20 cellular contexts compared by ENCODE assay signal in the genomic region with DNA sequence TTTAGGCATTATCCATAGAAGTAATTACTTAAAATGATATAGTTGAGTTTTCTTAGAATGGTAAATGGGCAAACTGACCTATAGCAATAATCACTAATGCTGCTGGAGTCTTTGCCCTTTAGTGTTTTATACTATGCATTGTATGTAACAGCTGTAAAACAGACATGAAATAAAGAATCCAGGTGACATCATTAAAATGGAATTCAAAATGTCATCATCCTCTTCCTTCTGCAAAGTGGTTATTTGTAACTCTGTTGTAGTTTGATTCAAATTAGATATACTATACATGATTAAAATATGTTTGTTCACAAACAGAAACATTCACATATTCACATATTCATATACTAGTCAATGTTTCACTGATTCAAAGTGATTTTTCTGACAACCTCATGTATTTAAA.
DNase-seq lines count a peak whose midpoint lies in the region; ATAC-seq and TF ChIP-seq lines count a peak whose summit lies in the region.
"Had no signal": no experiment of that assay in that cellular context is flagged by ENCODE, and none has a peak within 500 bp of the region (broad histone marks: within the 10 kb centered on the region; RNA-seq: fewer than 3 reads in every experiment).

No MANE protein-coding gene starts in this region.

- H3K4me3 Mint-ChIP-seq in HFFc6 = no peak overlapping the region
- H3K4me3 Mint-ChIP-seq: activated CD8-positive, alpha-beta T cell treated with anti-CD3 and anti-CD28 coated beads for 36 hours; nephron had no signal

- in situ Hi-C loops in ACHN (cut with HindIII; ENCODE audit: low pct_ligation_motif_present, low pct_unique_long_range_greater_than_20kb, low sequenced_read_pairs) (no loop called here), astrocyte of the spinal cord (cut with HindIII; ENCODE audit: low sequenced_read_pairs) (no loop called here)

- H3K27me3 Mint-ChIP-seq in HFFc6 (ENCODE audit: insufficient read depth) = peaks cover 2% of the 10 kb centered on the region; the same call in 1 of the 2 replicates
- H3K27me3 Mint-ChIP-seq: activated CD8-positive, alpha-beta T cell treated with anti-CD3 and anti-CD28 coated beads for 36 hours had no signal

- DNase-seq in ACHN (peak; percentile 51), HFFc6 (peak; percentile 20), astrocyte of the spinal cord (ENCODE audit: low read depth, low spot score) (peak; percentile 14), fibroblast of pulmonary artery (ENCODE audit: low read depth) (peak; percentile 50), DMS 273 treated with DMSO at 0.1 percent for 48 hours (lab: John Stamatoyannopoulos, UW) (no peak), dorsolateral prefrontal cortex (no peak)
- DNase-seq: activated CD8-positive, alpha-beta T cell treated with anti-CD3 and anti-CD28 coated beads for 36 hours; activated T-cell treated with anti-CD3 and anti-CD28 coated beads for 4 hours; adrenal gland; Caco-2; caudate nucleus; left ventricle myocardium inferior; NCI-H146; Right ventricle myocardium superior; stimulated activated CD4-positive, alpha-beta T cell treated with anti-CD3 and anti-CD28 coated beads, Interleukin-1b, Interleukin-23, amount 100 ng/mL, for 48 hours; substantia nigra had no signal

- H3K9me3 Mint-ChIP-seq in HFFc6 = peaks cover 5% of the 10 kb centered on the region; the same call in 1 of the 2 replicates
- H3K9me3 Mint-ChIP-seq: activated CD8-positive, alpha-beta T cell treated with anti-CD3 and anti-CD28 coated beads for 36 hours; nephron had no signal

- no peak overlapping the region for H3K27ac Mint-ChIP-seq in HFFc6
- H3K27ac Mint-ChIP-seq: activated CD8-positive, alpha-beta T cell treated with anti-CD3 and anti-CD28 coated beads for 36 hours; nephron had no signal

- H3K36me3 Mint-ChIP-seq in HFFc6 (ENCODE audit: low read depth) = peaks cover 13% of the 10 kb centered on the region

- no peak overlapping the region for H3K4me3 ChIP-seq in astrocyte of the spinal cord (ENCODE audit: low read depth, low read length)
- H3K4me3 ChIP-seq in fibroblast of pulmonary artery (replicated peaks; ENCODE audit: low read depth, low read length) = no peak overlapping the region
- no peak overlapping the region for H3K4me3 ChIP-seq in dorsolateral prefrontal cortex
- H3K4me3 ChIP-seq: A549, adrenal gland, left ventricle myocardium inferior had no signal

- intact Hi-C loops in dorsolateral prefrontal cortex (cut with DNase I) = no loop called here

- H3K4me1 Mint-ChIP-seq in HFFc6 (ENCODE audit: low read depth) = peaks cover 72% of the 10 kb centered on the region
- H3K4me1 Mint-ChIP-seq: nephron had no signal

- TF ChIP-seq CTCF in HFFc6 (IDR thresholded peaks at IDR 0.05) = no peak
- TF ChIP-seq CTCF in astrocyte of the spinal cord (IDR thresholded peaks at IDR 0.05; ENCODE audit: low read depth, low read length) = no peak
- no peak for TF ChIP-seq CTCF in fibroblast of pulmonary artery (IDR thresholded peaks at IDR 0.05; ENCODE audit: low read length, missing control alignments)
- TF ChIP-seq CTCF in dorsolateral prefrontal cortex (IDR thresholded peaks at IDR 0.05 in 54 of 56, conservative IDR thresholded peaks at IDR 0.05 in 2 of 56; ENCODE audit: low read depth in 1 of 56, partially characterized antibody in 56 of 56) = no peak

- H3K27me3 ChIP-seq in dorsolateral prefrontal cortex = no peaks in the 10 kb centered on the region
- H3K27me3 ChIP-seq: adrenal gland had no signal

- H3K27ac ChIP-seq in dorsolateral prefrontal cortex = no peak overlapping the region
- H3K27ac ChIP-seq: A549, adrenal gland, left ventricle myocardium inferior had no signal

- ATAC-seq in GM21786 (IDR thresholded peaks at IDR 0.05; ENCODE audit: unreplicated experiment) = no peak
- no peak for ATAC-seq in GM18870 (IDR thresholded peaks at IDR 0.05; ENCODE audit: unreplicated experiment)
- ATAC-seq: A549; activated CD8-positive, alpha-beta T cell treated with anti-CD3 and anti-CD28 coated beads for 36 hours had no signal

Comparison
In these comparisons a context has a peak if more than half of its experiments do, and no peak if none do; other contexts are left out.
1. DNase-seq: peak in ACHN (single experiment), HFFc6 (single experiment), astrocyte of the spinal cord (single experiment) and fibroblast of pulmonary artery (single experiment); none in DMS 273 treated with DMSO at 0.1 percent for 48 hours (single experiment) and dorsolateral prefrontal cortex (0 of 10).